Comparison of ENCODE assay signal across 23 cellular contexts in the genomic region with DNA sequence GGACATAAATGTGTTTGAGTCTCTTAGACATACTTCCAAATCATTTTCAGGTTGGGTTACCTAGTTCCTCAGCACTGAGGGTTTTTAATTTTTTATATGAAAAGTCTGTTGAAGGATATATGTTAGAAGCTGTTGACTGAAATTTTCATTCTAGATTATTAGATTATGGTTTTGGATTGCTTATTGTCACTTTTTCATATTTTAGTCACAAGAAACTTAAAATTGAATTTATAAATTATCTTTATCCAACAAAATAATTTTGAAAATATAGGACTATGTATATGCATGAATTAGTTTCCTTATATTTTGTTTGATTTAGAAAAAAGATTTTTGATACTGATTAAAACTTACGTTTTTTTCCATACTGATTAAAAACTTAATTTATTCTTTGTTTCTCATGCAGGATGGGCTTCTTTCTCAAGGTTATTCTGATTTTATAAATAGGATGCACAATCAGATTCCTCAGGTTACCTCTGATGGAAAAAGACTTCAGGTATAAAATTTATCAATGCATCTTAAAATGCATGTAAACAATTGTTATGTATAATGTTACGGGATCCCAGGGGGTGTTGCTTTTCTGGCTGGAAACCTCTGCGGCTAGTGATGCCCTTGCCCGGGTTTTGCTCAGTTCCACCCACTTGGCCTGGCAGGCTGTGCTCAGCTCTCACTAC.
"Had no signal": no experiment of that assay in that cellular context is flagged by ENCODE, and none has a peak within 500 bp of the region (broad histone marks: within the 10 kb centered on the region; RNA-seq: fewer than 3 reads in every experiment).

No MANE protein-coding gene starts in this region.

- H3K9me2 ChIP-seq: SK-N-SH had no signal

- FAIRE-seq: HepG2 had no signal

- H3K4me1 ChIP-seq: SJSA1 had no signal

- H3K9me3 ChIP-seq: SJSA1, SK-N-SH had no signal

- H3K4me2 ChIP-seq: SK-N-SH had no signal

- H3K9ac ChIP-seq: SK-N-SH had no signal

- H3K4me3 ChIP-seq: SJSA1 had no signal

- H3K27me3 ChIP-seq: SJSA1 had no signal

- DNase-seq: IMR-90, Karpas-422, KG1, MM.1S, NCI-H1092 treated with DMSO at 0.1 percent for 48 hours, NCI-H1436, NCI-H187, NCI-H2029, NCI-H2081 treated with DMSO at 0.1 percent for 48 hours, NCI-H2171, NCI-H226, NCI-H446, NCI-H510A, NCI-H524 treated with DMSO at 0.1 percent for 48 hours, NCI-H69, NCI-H774, Right ventricle myocardium superior, RPMI8226, SIG-M5, SK-N-SH, SW 1271 had no signal

- H3K27ac ChIP-seq: SJSA1 had no signal
